Comparison of ENCODE assay signal across 17 cellular contexts in genomic region chr3:168859574-168859973, GRCh38.
DNase-seq lines count a peak whose midpoint lies in the region; ATAC-seq, FAIRE-seq and TF ChIP-seq lines count a peak whose summit lies in the region.
"Had no signal": no experiment of that assay in that cellular context is flagged by ENCODE, and none has a peak within 500 bp of the region (broad histone marks: within the 10 kb centered on the region; RNA-seq: fewer than 3 reads in every experiment).

No MANE protein-coding gene starts in this region.

- intact Hi-C loops in HepG2 (cut with micrococcal nuclease; ENCODE audit: unreplicated experiment) (loop anchor here (1.0 to 5.0 kb wide), 2 partner anchors 9 to 803 kb away; partner anchors contain the start of gene MECOM), right lobe of liver (cut with DNase I) (no loop called here)

- no peak for TF ChIP-seq RAD21 in HepG2 (CRISPR knock-in tag; IDR thresholded peaks at IDR 0.05)

- TF ChIP-seq EP300 in HepG2 (IDR thresholded peaks at IDR 0.05; ENCODE audit: low read depth in 2 of 2, low read length in 2 of 2) (no peak), HepG2 (CRISPR knock-in tag; IDR thresholded peaks at IDR 0.05; ENCODE audit: borderline replicate concordance) (no peak)

- POLR2A ChIA-PET in HepG2 (lab: Yijun Ruan, JAX): interaction anchor here (1.0 to 3.0 kb wide), 2 partner anchors 11 to 914 kb away, joined by 3 to 15 read pairs; partner anchors contain the start of gene MYNN

- BruUV-seq in HepG2 (replicated peaks; lab: Mats Ljungman, UMichigan): TSS peak; percentile 96

- TF ChIP-seq CTCF in HepG2 (CRISPR knock-in tag; IDR thresholded peaks at IDR 0.05) (no peak), right lobe of liver (IDR thresholded peaks at IDR 0.05) (no peak), NB4 (IDR thresholded peaks at IDR 0.05; ENCODE audit: low read depth, low read length) (no peak), nephron (IDR thresholded peaks at IDR 0.05; ENCODE audit: unreplicated experiment in 3 of 3) (no peak)

- H3K9me3 ChIP-seq in HepG2 (ENCODE audit: low read length) (peaks cover 16% of the 10 kb centered on the region), right lobe of liver (no peaks in the 10 kb centered on the region)

- no peaks in the 10 kb centered on the region for H3K27me3 Mint-ChIP-seq in nephron (ENCODE audit: low read depth)

- peak; percentile 45 for ATAC-seq in HepG2
- no peak for ATAC-seq in right lobe of liver
- no peak for ATAC-seq in HG02870 (IDR thresholded peaks at IDR 0.05; ENCODE audit: unreplicated experiment)
- ATAC-seq: CD8-positive, alpha-beta T cell had no signal

- in situ Hi-C loops in HepG2 (cut with HindIII; ENCODE audit: extremely low pct_ligation_motif_present, low pct_unique_long_range_greater_than_20kb): no loop called here

- peak overlapping the region; percentile 43 for H3K4me2 ChIP-seq in HepG2 (ENCODE audit: low read depth, low read length)

- peaks cover 33% of the 10 kb centered on the region for H3K4me1 Mint-ChIP-seq in nephron
- H3K4me1 Mint-ChIP-seq: B cell had no signal

- H4K20me1 ChIP-seq in HepG2 (ENCODE audit: insufficient read depth, low read length): no peaks in the 10 kb centered on the region

- TF ChIP-seq POLR2A in HepG2 (IDR thresholded peaks at IDR 0.05; ENCODE audit: insufficient read depth in 1 of 2, low read depth in 2 of 2, low read length in 2 of 2) (no peak; a peak in 1 of 4 replicates), right lobe of liver (IDR thresholded peaks at IDR 0.05) (no peak), NB4 (IDR thresholded peaks at IDR 0.05; ENCODE audit: extremely low read depth, insufficient read length) (no peak)

- no peak overlapping the region for H3K4me3 Mint-ChIP-seq in nephron
- H3K4me3 Mint-ChIP-seq: B cell; CD14-positive monocyte; CD8-positive, alpha-beta T cell; HFFc6 had no signal

- peaks cover 12% of the 10 kb centered on the region for H3K9me3 Mint-ChIP-seq in nephron
- H3K9me3 Mint-ChIP-seq: HFFc6 had no signal

- H3K27ac ChIP-seq in HepG2 (ENCODE audit: extremely low read length, insufficient read depth, low read length) (peak overlapping the region; percentile 90), right lobe of liver (no peak overlapping the region)

- no peak for FAIRE-seq in HepG2 (lab: Jason Lieb, UNC)
- FAIRE-seq: GM19239 had no signal

- H3K4me1 ChIP-seq in HepG2 (ENCODE audit: insufficient read depth, low read length): peaks cover 73% of the 10 kb centered on the region
- H3K4me1 ChIP-seq in right lobe of liver: peaks cover 0 to 10% (median 0%) of the 10 kb centered on the region in 4 donors

- CTCF ChIA-PET in HepG2 (lab: Yijun Ruan, JAX; ENCODE audit: low intra/inter-chr PET ratio, low total read pairs): no interaction called here

- H3K79me2 ChIP-seq in HepG2 (ENCODE audit: insufficient read depth, low read length): no peaks in the 10 kb centered on the region

- H3K9ac ChIP-seq in HepG2 (ENCODE audit: insufficient read depth, low read depth, low read length): peak overlapping the region; percentile 63

- 33% methylated on average over 2 of the region's 2 CpGs for WGBS in HepG2 (ENCODE audit: low lambda C conversion rate)
- WGBS in right lobe of liver (ENCODE audit: insufficient coverage, low coverage, low lambda C conversion rate, missing lambda C conversion rate): 59% methylated on average over 2 of the region's 2 CpGs

- no peaks in the 10 kb centered on the region for H3K27me3 ChIP-seq in HepG2 (ENCODE audit: control insufficient read depth in 1 of 2, insufficient read depth in 2 of 2, low read length in 2 of 2)
- no peaks in the 10 kb centered on the region for H3K27me3 ChIP-seq in right lobe of liver

- peaks cover 4% of the 10 kb centered on the region for H3K36me3 Mint-ChIP-seq in nephron (ENCODE audit: low read depth)
- H3K36me3 Mint-ChIP-seq: CD14-positive monocyte; CD8-positive, alpha-beta T cell had no signal

- DNase-seq in HepG2 (ENCODE audit: low spot score): no peak
- DNase-seq in right lobe of liver: no peak
- peak; percentile 6 for DNase-seq in NB4 (ENCODE audit: low read depth)
- DNase-seq in HPDE6-E6E7 (ENCODE audit: extremely low spot score): no peak
- no peak for DNase-seq in NCI-H146 treated with DMSO at 0.1 percent for 48 hours (lab: John Stamatoyannopoulos, UW; ENCODE audit: unreplicated experiment)
- DNase-seq in ecto neural progenitor cell (ENCODE audit: low spot score): no peak
- DNase-seq: 8988T; CD8-positive, alpha-beta T cell; COR-L47; GF-D8; HCEC 1CT; HFFc6 had no signal

- no peak overlapping the region for H3K4me3 ChIP-seq in HepG2 (replicated peaks in 1 of 3; ENCODE audit: insufficient read depth in 1 of 3, low read depth in 2 of 3, low read length in 3 of 3)
- H3K4me3 ChIP-seq in right lobe of liver: no peak overlapping the region
- no peak overlapping the region for H3K4me3 ChIP-seq in NB4 (ENCODE audit: low read depth, low read length)

- no peaks in the 10 kb centered on the region for H3K36me3 ChIP-seq in HepG2 (replicated peaks in 1 of 2; ENCODE audit: control insufficient read depth in 1 of 2, insufficient read depth in 2 of 2, low read length in 2 of 2)
- no peaks in the 10 kb centered on the region for H3K36me3 ChIP-seq in right lobe of liver

- no peak overlapping the region for H2AFZ ChIP-seq in HepG2 (ENCODE audit: low read length)

- H3K27ac Mint-ChIP-seq in nephron: peak overlapping the region in 2 of 3 experiments; percentile 57 to 79
- H3K27ac Mint-ChIP-seq: B cell; CD14-positive monocyte; CD8-positive, alpha-beta T cell; HFFc6 had no signal

TF ChIP-seq in HepG2, 621 proteins besides CTCF, POLR2A, EP300 and RAD21:
- 0 out of 2 replicates have a peak, but pooled peaks have one; percentile 39 for TF ChIP-seq ZNF775 (CRISPR knock-in tag; IDR thresholded peaks at IDR 0.05; ENCODE audit: borderline replicate concordance)
- 0 out of 2 replicates have a peak, but pooled peaks have one; percentile 39 for TF ChIP-seq RNF219 (CRISPR knock-in tag; IDR thresholded peaks at IDR 0.05)
- TF ChIP-seq CCDC6 (CRISPR knock-in tag; IDR thresholded peaks at IDR 0.05): no peak
- TF ChIP-seq ZBTB21 (CRISPR knock-in tag; IDR thresholded peaks at IDR 0.05): no peak
- TF ChIP-seq ZNF710 (CRISPR knock-in tag; IDR thresholded peaks at IDR 0.05; ENCODE audit: borderline replicate concordance): no peak
